ENCODE assay signal across 31 cellular contexts in genomic region chr9:7965091-7965490, GRCh38.
"Had no signal": no experiment of that assay in that cellular context is flagged by ENCODE, and none has a peak within 500 bp of the region (broad histone marks: within the 10 kb centered on the region; RNA-seq: fewer than 3 reads in every experiment).

No MANE protein-coding gene starts in this region.

- H3K36me3 ChIP-seq: adrenal gland, brain microvascular endothelial cell, breast epithelium had no signal

- H3K27me3 ChIP-seq: adrenal gland, body of pancreas, brain microvascular endothelial cell, breast epithelium had no signal

- H3K27ac ChIP-seq: adrenal gland, body of pancreas, brain microvascular endothelial cell, breast epithelium, VCaP had no signal

- H3K4me3 ChIP-seq: adrenal gland, body of pancreas, breast epithelium had no signal

- H3K4me1 ChIP-seq: adrenal gland, body of pancreas, breast epithelium had no signal

- DNase-seq: activated B cell treated with CpG ODN at 0.5 μM for 24 hours; activated CD4-positive, alpha-beta memory T cell treated with anti-CD3 and anti-CD28 coated beads for 36 hours; activated CD4-positive, alpha-beta T cell treated with anti-CD3 and anti-CD28 coated beads for 4 hours; activated CD4-positive, alpha-beta T cell treated with anti-CD3 and anti-CD28 coated beads, Interleukin-2, amount 10 ng/mL, durations not matched to agents 7 days and 5 days; activated CD4-positive, CD25-positive, alpha-beta regulatory T cell treated with anti-CD3 and anti-CD28 coated beads, Interleukin-2, amount 50 U/mL, for 72 hours; activated CD8-positive, alpha-beta memory T cell treated with anti-CD3 and anti-CD28 coated beads, Interleukin-2, amount 50 U/mL, for 4 hours; activated CD8-positive, alpha-beta T cell treated with anti-CD3 and anti-CD28 coated beads for 36 hours; activated effector memory CD4-positive, alpha-beta T cell treated with anti-CD3 and anti-CD28 coated beads, Interleukin-2, amount 50 U/mL, for 16 hours; activated gamma-delta T cell treated with Interleukin-2 at 50 U/mL for 16 hours; activated naive CD4-positive, alpha-beta T cell; activated naive CD4-positive, alpha-beta T cell treated with anti-CD3 and anti-CD28 coated beads for 36 hours; activated naive CD4-positive, alpha-beta T cell treated with anti-CD3 and anti-CD28 coated beads, Interleukin-2, amount 50 U/mL, for 16 hours; activated naive CD8-positive, alpha-beta T cell treated with anti-CD3 and anti-CD28 coated beads for 36 hours; activated T-cell treated with anti-CD3 and anti-CD28 coated beads for 4 hours; activated T-cell treated with anti-CD3 and anti-CD28 coated beads, Interleukin-2, amount 50 U/mL, for 1 hour; activated T-cell treated with anti-CD3 and anti-CD28 coated beads, Interleukin-2, amount 50 U/mL, for 4 hours; activated T-cell treated with anti-CD3 and anti-CD28 coated beads, Interleukin-2, amount 50 U/mL, for 72 hours; adrenal gland; amniotic stem cell; aorta; body of pancreas; brain microvascular endothelial cell; central memory CD4-positive, alpha-beta T cell; cerebellar nuclear complex; T-helper 1 cell; T-helper 2 cell; T-helper 9 cell had no signal

- H3K9me3 ChIP-seq: adrenal gland, body of pancreas, breast epithelium had no signal

- ATAC-seq: activated CD8-positive, alpha-beta T cell treated with anti-CD3 and anti-CD28 coated beads for 36 hours; activated naive CD4-positive, alpha-beta T cell treated with anti-CD3 and anti-CD28 coated beads, Interleukin-2, amount 50 U/mL, for 72 hours; activated T-cell treated with anti-CD3 and anti-CD28 coated beads, Interleukin-2, amount 50 U/mL, for 4 hours; activated T-cell treated with anti-CD3 and anti-CD28 coated beads, Interleukin-2, amount 50 U/mL, for 72 hours; activated T-helper 17 cell treated with anti-CD3 and anti-CD28 coated beads, Interleukin-2, amount 50 U/mL, for 72 hours; body of pancreas had no signal
